Comparison of ENCODE assay signal across 10 cellular contexts in genomic region chr16:81651758-81652718, GRCh38.
DNase-seq lines count a peak whose midpoint lies in the region; ATAC-seq and TF ChIP-seq lines count a peak whose summit lies in the region.
"Had no signal": no experiment of that assay in that cellular context is flagged by ENCODE, and none has a peak within 500 bp of the region (broad histone marks: within the 10 kb centered on the region; RNA-seq: fewer than 3 reads in every experiment).

No MANE protein-coding gene starts in this region.

- TF ChIP-seq CTCF in GM12875 (IDR thresholded peaks at IDR 0.05; ENCODE audit: borderline replicate concordance, insufficient read depth, low read depth, low read length) (no peak), KMS-11 (conservative IDR thresholded peaks at IDR 0.05; ENCODE audit: low read depth, low read length) (no peak), parathyroid adenoma (IDR thresholded peaks at IDR 0.05) (no peak)

- peaks cover 94% of the 10 kb centered on the region for H3K4me1 ChIP-seq in KMS-11 (ENCODE audit: low read depth, poor library complexity, severe bottlenecking)
- no peaks in the 10 kb centered on the region for H3K4me1 ChIP-seq in parathyroid adenoma
- no peaks in the 10 kb centered on the region for H3K4me1 ChIP-seq in aorta (ENCODE audit: control insufficient read depth in 1 of 2, insufficient read depth in 2 of 2, low read length in 2 of 2)

- H3K4me2 ChIP-seq in KMS-11: peak overlapping the region; percentile 100
- no peak overlapping the region for H3K4me2 ChIP-seq in parathyroid adenoma (ENCODE audit: low read length)

- WGBS in aorta, 2 donors: 95% methylated on average over 19 of the region's 19 CpGs

- H3K27me3 ChIP-seq in KMS-11 (ENCODE audit: insufficient read depth, low read depth) (no peaks in the 10 kb centered on the region), parathyroid adenoma (ENCODE audit: control insufficient read depth, insufficient read depth, low read length) (no peaks in the 10 kb centered on the region), aorta (ENCODE audit: control insufficient read depth in 1 of 2, insufficient read depth in 2 of 2, low read length in 1 of 2) (no peaks in the 10 kb centered on the region)
- H3K27me3 ChIP-seq: upper lobe of right lung had no signal

- H3K9me3 Mint-ChIP-seq in central memory CD8-positive, alpha-beta T cell: no peaks in the 10 kb centered on the region
- H3K9me3 Mint-ChIP-seq: T-helper 1 cell treated with Interleukin-12 subunit alpha and Interleukin-12 subunit beta and Interleukin-4 antibody, amounts not matched to agents 30 μg/mL and 1 μg/mL, for 36 hours had no signal

- intact Hi-C loops in aorta (cut with DNase I): no loop called here

- peaks cover 7% of the 10 kb centered on the region for H3K36me3 Mint-ChIP-seq in central memory CD8-positive, alpha-beta T cell (ENCODE audit: insufficient read depth)

- H3K9me3 ChIP-seq in parathyroid adenoma (ENCODE audit: control insufficient read depth, low read length): no peaks in the 10 kb centered on the region
- no peaks in the 10 kb centered on the region for H3K9me3 ChIP-seq in aorta (ENCODE audit: control insufficient read depth, low read length)
- H3K9me3 ChIP-seq: upper lobe of right lung had no signal

- no peaks in the 10 kb centered on the region for H4K20me1 ChIP-seq in KMS-11 (ENCODE audit: insufficient read depth)

- H3K4me3 ChIP-seq in GM12875 (ENCODE audit: low read depth, low read length) (peak overlapping the region; percentile 37), KMS-11 (IDR thresholded peaks at IDR 0.05; ENCODE audit: insufficient read depth, low read depth, low read length) (peak overlapping the region; percentile 25), parathyroid adenoma (ENCODE audit: low read depth, low read length) (no peak overlapping the region), aorta (ENCODE audit: low read length in 2 of 2) (no peak overlapping the region)
- H3K4me3 ChIP-seq: upper lobe of right lung had no signal

- H3K4me1 Mint-ChIP-seq in central memory CD8-positive, alpha-beta T cell: peaks cover 17% of the 10 kb centered on the region

- H3K4me3 Mint-ChIP-seq in central memory CD8-positive, alpha-beta T cell: no peak overlapping the region
- H3K4me3 Mint-ChIP-seq: T-helper 1 cell treated with Interleukin-12 subunit alpha and Interleukin-12 subunit beta and Interleukin-4 antibody, amounts not matched to agents 30 μg/mL and 1 μg/mL, for 36 hours had no signal

- DNase-seq in central memory CD8-positive, alpha-beta T cell (ENCODE audit: low spot score in 2 of 2): no peak
- DNase-seq in anterior cingulate cortex (lab: John Stamatoyannopoulos, UW) (no peak), glomerular visceral epithelial cell (ENCODE audit: extremely low spot score) (no peak), aorta (no peak)
- no peak for DNase-seq in stimulated activated CD4-positive, alpha-beta T cell treated with anti-CD3 and anti-CD28 coated beads, Interleukin-2, amount 100 ng/mL, for 24 hours

- H3K27ac ChIP-seq in KMS-11: peak overlapping the region; percentile 92
- H3K27ac ChIP-seq in parathyroid adenoma: peak overlapping the region; percentile 52
- no peak overlapping the region for H3K27ac ChIP-seq in aorta (ENCODE audit: low read depth in 1 of 2, low read length in 2 of 2)
- H3K27ac ChIP-seq: upper lobe of right lung had no signal

- H3K36me3 ChIP-seq in KMS-11 (ENCODE audit: insufficient read depth) (no peaks in the 10 kb centered on the region; the same call in none of the 2 replicates), parathyroid adenoma (ENCODE audit: control insufficient read depth, insufficient read depth, low read length) (no peaks in the 10 kb centered on the region), aorta (ENCODE audit: control insufficient read depth in 1 of 2, insufficient read depth in 2 of 2, low read length in 1 of 2) (no peaks in the 10 kb centered on the region)

- H3K27ac Mint-ChIP-seq in central memory CD8-positive, alpha-beta T cell (ENCODE audit: low read depth): peak overlapping the region; percentile 38
- H3K27ac Mint-ChIP-seq: T-helper 1 cell treated with Interleukin-12 subunit alpha and Interleukin-12 subunit beta and Interleukin-4 antibody, amounts not matched to agents 30 μg/mL and 1 μg/mL, for 36 hours had no signal

- ATAC-seq in central memory CD8-positive, alpha-beta T cell (replicated peaks; ENCODE audit: extremely low read depth, poor library complexity, severe bottlenecking): no peak
- ATAC-seq in aorta (ENCODE audit: low FRiP score): no peak

- H3K79me2 ChIP-seq in KMS-11 (ENCODE audit: insufficient read depth, low read depth): peaks cover 69% of the 10 kb centered on the region
- peaks cover 7% of the 10 kb centered on the region for H3K79me2 ChIP-seq in parathyroid adenoma

- H3K9ac ChIP-seq in KMS-11 (peak overlapping the region; percentile 57; the same call in 1 of the 2 replicates), parathyroid adenoma (no peak overlapping the region)

- no peaks in the 10 kb centered on the region for H3K27me3 Mint-ChIP-seq in central memory CD8-positive, alpha-beta T cell

- H2AFZ ChIP-seq in KMS-11 (ENCODE audit: low read depth): no peak overlapping the region
- H2AFZ ChIP-seq in parathyroid adenoma: no peak overlapping the region

Comparison
In these comparisons a context has a peak if more than half of its experiments do, and no peak if none do; other contexts are left out.
1. H3K4me3 ChIP-seq: peak in GM12875 (single experiment) and KMS-11 (single experiment); none in parathyroid adenoma (single experiment) and aorta (0 of 2).
2. H3K27ac ChIP-seq: peak in KMS-11 (single experiment) and parathyroid adenoma (single experiment); none in aorta (0 of 2).